23 cellular contexts compared by ENCODE assay signal in genomic region chr13:64531400-64531799, GRCh38.
"Had no signal": no experiment of that assay in that cellular context is flagged by ENCODE, and none has a peak within 500 bp of the region (broad histone marks: within the 10 kb centered on the region; RNA-seq: fewer than 3 reads in every experiment).

No MANE protein-coding gene starts in this region.

- H3K27ac ChIP-seq: PC-9, Peyer's patch, SJCRH30 had no signal

- H3K4me3 ChIP-seq: MG63, PC-9, Peyer's patch, SJCRH30 had no signal

- ATAC-seq: Right ventricle myocardium inferior, SK-N-SH treated with all-trans-retinoic acid at 6 μM for 48 hours had no signal

- H3K9me3 ChIP-seq: Peyer's patch, SJCRH30 had no signal

- H2AFZ ChIP-seq: PC-9 had no signal

- H3K4me1 ChIP-seq: Peyer's patch, SJCRH30 had no signal

- H3K36me3 ChIP-seq: MG63, Peyer's patch, SJCRH30 had no signal

- H3K4me2 ChIP-seq: PC-9 had no signal

- H3K27me3 ChIP-seq: MG63, Peyer's patch, SJCRH30 had no signal

- H3K36me3 Mint-ChIP-seq: IgD-negative memory B cell had no signal

- H3K27me3 Mint-ChIP-seq: IgD-negative memory B cell had no signal

- H3K4me1 Mint-ChIP-seq: IgD-negative memory B cell had no signal

- H3K4me3 Mint-ChIP-seq: IgD-negative memory B cell had no signal

- DNase-seq: KBM-7, MG63, NCI-H1092 treated with DMSO at 0.1 percent for 48 hours, NCI-H1436, NCI-H187, NCI-H2029, NCI-H2081 treated with DMSO at 0.1 percent for 48 hours, NCI-H2171, NCI-H226, NCI-H446, NCI-H510A, NCI-H524 treated with DMSO at 0.1 percent for 48 hours, NCI-H69, NCI-H774, OCI-M1, PC-9, Peyer's patch, SHP77 treated with DMSO at 0.1 percent for 48 hours, SJCRH30, T-helper 2 cell had no signal

- H3K27ac Mint-ChIP-seq: IgD-negative memory B cell had no signal
